9 cellular contexts compared by ENCODE assay signal in genomic region chr1:212635141-212635601, GRCh38. TPM values are rescaled to one million over a fixed set of nuclear protein-coding genes. Genes with fewer than 3 reads are reported as not detected.
A peak's percentile ranks its signal among the peaks of the same experiment; 100 is the strongest.
DNase-seq lines count a peak whose midpoint lies in the region; ATAC-seq, FAIRE-seq and TF ChIP-seq lines count a peak whose summit lies in the region.
"Had no signal": no experiment of that assay in that cellular context is flagged by ENCODE, and none has a peak within 500 bp of the region (broad histone marks: within the 10 kb centered on the region; RNA-seq: fewer than 3 reads in every experiment).

No MANE protein-coding gene starts in this region.

- H3K9me3 Mint-ChIP-seq in activated naive CD4-positive, alpha-beta T cell treated with anti-CD3 and anti-CD28 coated beads, Interleukin-2, amount 50 U/mL, for 24 hours = no peaks in the 10 kb centered on the region
- H3K9me3 Mint-ChIP-seq in activated naive CD4-positive, alpha-beta T cell treated with anti-CD3 and anti-CD28 coated beads for 36 hours = peaks cover 7% of the 10 kb centered on the region
- H3K9me3 Mint-ChIP-seq: central memory CD8-positive, alpha-beta T cell had no signal

- H3K27me3 Mint-ChIP-seq in activated naive CD4-positive, alpha-beta T cell treated with anti-CD3 and anti-CD28 coated beads, Interleukin-2, amount 50 U/mL, for 24 hours = peaks cover 1% of the 10 kb centered on the region
- no peaks in the 10 kb centered on the region for H3K27me3 Mint-ChIP-seq in activated naive CD4-positive, alpha-beta T cell treated with anti-CD3 and anti-CD28 coated beads for 36 hours (ENCODE audit: low read depth)

- ATAC-seq in HG02970 (IDR thresholded peaks at IDR 0.05; ENCODE audit: low FRiP score, unreplicated experiment) = no peak

- H3K4me3 Mint-ChIP-seq in activated naive CD4-positive, alpha-beta T cell treated with anti-CD3 and anti-CD28 coated beads, Interleukin-2, amount 50 U/mL, for 24 hours = no peak overlapping the region
- H3K4me3 Mint-ChIP-seq in activated naive CD4-positive, alpha-beta T cell treated with anti-CD3 and anti-CD28 coated beads for 36 hours = no peak overlapping the region
- H3K4me3 Mint-ChIP-seq: central memory CD8-positive, alpha-beta T cell had no signal

- intact Hi-C loops in activated naive CD4-positive, alpha-beta T cell treated with anti-CD3 and anti-CD28 coated beads for 36 hours (cut with micrococcal nuclease) = no loop called here

- peak overlapping the region; percentile 75 for H3K27ac ChIP-seq in thymus (ENCODE audit: low read depth)

- H3K27me3 ChIP-seq in thymus (ENCODE audit: control insufficient read depth, insufficient read depth) = no peaks in the 10 kb centered on the region

- TF ChIP-seq CTCF in fibroblast of pulmonary artery (IDR thresholded peaks at IDR 0.05; ENCODE audit: low read length, missing control alignments) = no peak

- peaks cover 30% of the 10 kb centered on the region for H3K4me1 Mint-ChIP-seq in activated naive CD4-positive, alpha-beta T cell treated with anti-CD3 and anti-CD28 coated beads, Interleukin-2, amount 50 U/mL, for 24 hours
- peaks cover 34% of the 10 kb centered on the region for H3K4me1 Mint-ChIP-seq in activated naive CD4-positive, alpha-beta T cell treated with anti-CD3 and anti-CD28 coated beads for 36 hours (ENCODE audit: low read depth)
- H3K4me1 Mint-ChIP-seq: central memory CD8-positive, alpha-beta T cell had no signal

- CTCF ChIA-PET in activated naive CD4-positive, alpha-beta T cell treated with anti-CD3 and anti-CD28 coated beads for 36 hours (lab: Charles Lee) = interaction anchor here (1.2 to 1.9 kb wide), 2 partner anchors 158 to 179 kb away, joined by 4 to 8 read pairs; no protein-coding TSS in a partner anchor

- no peaks in the 10 kb centered on the region for H3K36me3 ChIP-seq in thymus (ENCODE audit: control insufficient read depth, insufficient read depth)

- H3K4me3 ChIP-seq in fibroblast of pulmonary artery (replicated peaks; ENCODE audit: low read depth, low read length) = no peak overlapping the region
- no peak overlapping the region for H3K4me3 ChIP-seq in thymus (ENCODE audit: low read length)

- peaks cover 4% of the 10 kb centered on the region for H3K36me3 Mint-ChIP-seq in activated naive CD4-positive, alpha-beta T cell treated with anti-CD3 and anti-CD28 coated beads, Interleukin-2, amount 50 U/mL, for 24 hours
- peaks cover 2% of the 10 kb centered on the region for H3K36me3 Mint-ChIP-seq in activated naive CD4-positive, alpha-beta T cell treated with anti-CD3 and anti-CD28 coated beads for 36 hours (ENCODE audit: low read depth)

- H3K9me3 ChIP-seq in thymus (ENCODE audit: control insufficient read depth) = no peaks in the 10 kb centered on the region

- peak overlapping the region; percentile 36 for H3K27ac Mint-ChIP-seq in activated naive CD4-positive, alpha-beta T cell treated with anti-CD3 and anti-CD28 coated beads, Interleukin-2, amount 50 U/mL, for 24 hours
- no peak overlapping the region for H3K27ac Mint-ChIP-seq in activated naive CD4-positive, alpha-beta T cell treated with anti-CD3 and anti-CD28 coated beads for 36 hours

- FAIRE-seq in RCC 7860 (lab: Jason Lieb, UNC) = no peak

- H3K4me1 ChIP-seq in thymus (ENCODE audit: control insufficient read depth, insufficient read depth, low read length) = peaks cover 38% of the 10 kb centered on the region

- no peak for DNase-seq in activated naive CD4-positive, alpha-beta T cell treated with anti-CD3 and anti-CD28 coated beads for 36 hours
- peak; percentile 64 for DNase-seq in RCC 7860 (ENCODE audit: low spot score)
- DNase-seq in fibroblast of pulmonary artery (ENCODE audit: low read depth) = peak; percentile 54
- no peak for DNase-seq in UCSD-AML1 (lab: John Stamatoyannopoulos, UW; ENCODE audit: unreplicated experiment)
- no peak for DNase-seq in NCI-H128 (lab: John Stamatoyannopoulos, UW; ENCODE audit: unreplicated experiment)

RNA-seq across cellular contexts. Expression of gene ATF3, which starts 26.6 kb away (rescaled TPM):
- total RNA-seq in activated naive CD4-positive, alpha-beta T cell treated with anti-CD3 and anti-CD28 coated beads for 36 hours = 10 to 100 TPM; 67.4 to 67.7 TPM
- 34.6 TPM for polyA plus RNA-seq in thymus

Comparison
In these comparisons a context has a peak if more than half of its experiments do, and no peak if none do; other contexts are left out.
1. DNase-seq: peak in RCC 7860 (single experiment) and fibroblast of pulmonary artery (single experiment); none in activated naive CD4-positive, alpha-beta T cell treated with anti-CD3 and anti-CD28 coated beads for 36 hours (single experiment), UCSD-AML1 (single experiment) and NCI-H128 (single experiment).